ENCODE assay signal across 20 cellular contexts in genomic region chr6:9927271-9927670, GRCh38.
"Had no signal": no experiment of that assay in that cellular context is flagged by ENCODE, and none has a peak within 500 bp of the region (broad histone marks: within the 10 kb centered on the region; RNA-seq: fewer than 3 reads in every experiment).

No MANE protein-coding gene starts in this region.

- H3K36me3 ChIP-seq: tibial artery, uterus had no signal

- H3K4me3 ChIP-seq: tibial artery, uterus had no signal

- H3K4me1 ChIP-seq: foreskin keratinocyte, tibial artery, uterus had no signal

- FAIRE-seq: endothelial cell of umbilical vein, small intestine, TTC549 had no signal

- H3K27me3 Mint-ChIP-seq: activated B cell treated with CpG ODN at 0.5 μM for 24 hours; activated naive CD8-positive, alpha-beta T cell treated with anti-CD3 and anti-CD28 coated beads, Interleukin-2, amount 50 U/mL, for 24 hours had no signal

- H3K4me3 Mint-ChIP-seq: activated B cell treated with CpG ODN at 0.5 μM for 24 hours; activated naive CD8-positive, alpha-beta T cell treated with anti-CD3 and anti-CD28 coated beads, Interleukin-2, amount 50 U/mL, for 24 hours; nephron had no signal

- H3K27ac ChIP-seq: foreskin keratinocyte, tibial artery, uterus had no signal

- ATAC-seq: activated naive CD8-positive, alpha-beta T cell treated with anti-CD3 and anti-CD28 coated beads, Interleukin-2, amount 50 U/mL, for 24 hours; foreskin keratinocyte; right cardiac atrium had no signal

- H3K27ac Mint-ChIP-seq: activated B cell treated with CpG ODN at 0.5 μM for 24 hours; activated naive CD8-positive, alpha-beta T cell treated with anti-CD3 and anti-CD28 coated beads, Interleukin-2, amount 50 U/mL, for 24 hours; nephron had no signal

- H3K27me3 ChIP-seq: foreskin keratinocyte, tibial artery, uterus had no signal

- H3K9me3 ChIP-seq: uterus had no signal

- DNase-seq: activated B cell treated with CpG ODN at 0.5 μM for 24 hours; activated CD4-positive, alpha-beta T cell treated with anti-CD3 and anti-CD28 coated beads for 48 hours; activated CD8-positive, alpha-beta memory T cell treated with anti-CD3 and anti-CD28 coated beads for 24 hours; activated naive CD4-positive, alpha-beta T cell treated with Interleukin-2 at 50 U/mL for 16 hours; activated naive CD8-positive, alpha-beta T cell treated with anti-CD3 and anti-CD28 coated beads, Interleukin-2, amount 50 U/mL, for 24 hours; aorta; cerebellar nuclear complex; effector CD8-positive, alpha-beta T cell; head of caudate nucleus; occipital lobe; right cardiac atrium; small intestine; stimulated activated CD4-positive, alpha-beta T cell treated with anti-CD3 and anti-CD28 coated beads, Interleukin-4, amount 100 ng/mL, for 24 hours; stimulated activated naive CD4-positive, alpha-beta T cell; tibial artery; uterus had no signal

- H3K4me1 Mint-ChIP-seq: activated B cell treated with CpG ODN at 0.5 μM for 24 hours; activated naive CD8-positive, alpha-beta T cell treated with anti-CD3 and anti-CD28 coated beads, Interleukin-2, amount 50 U/mL, for 24 hours had no signal
